Comparison of ENCODE assay signal across 8 cellular contexts in the genomic region with DNA sequence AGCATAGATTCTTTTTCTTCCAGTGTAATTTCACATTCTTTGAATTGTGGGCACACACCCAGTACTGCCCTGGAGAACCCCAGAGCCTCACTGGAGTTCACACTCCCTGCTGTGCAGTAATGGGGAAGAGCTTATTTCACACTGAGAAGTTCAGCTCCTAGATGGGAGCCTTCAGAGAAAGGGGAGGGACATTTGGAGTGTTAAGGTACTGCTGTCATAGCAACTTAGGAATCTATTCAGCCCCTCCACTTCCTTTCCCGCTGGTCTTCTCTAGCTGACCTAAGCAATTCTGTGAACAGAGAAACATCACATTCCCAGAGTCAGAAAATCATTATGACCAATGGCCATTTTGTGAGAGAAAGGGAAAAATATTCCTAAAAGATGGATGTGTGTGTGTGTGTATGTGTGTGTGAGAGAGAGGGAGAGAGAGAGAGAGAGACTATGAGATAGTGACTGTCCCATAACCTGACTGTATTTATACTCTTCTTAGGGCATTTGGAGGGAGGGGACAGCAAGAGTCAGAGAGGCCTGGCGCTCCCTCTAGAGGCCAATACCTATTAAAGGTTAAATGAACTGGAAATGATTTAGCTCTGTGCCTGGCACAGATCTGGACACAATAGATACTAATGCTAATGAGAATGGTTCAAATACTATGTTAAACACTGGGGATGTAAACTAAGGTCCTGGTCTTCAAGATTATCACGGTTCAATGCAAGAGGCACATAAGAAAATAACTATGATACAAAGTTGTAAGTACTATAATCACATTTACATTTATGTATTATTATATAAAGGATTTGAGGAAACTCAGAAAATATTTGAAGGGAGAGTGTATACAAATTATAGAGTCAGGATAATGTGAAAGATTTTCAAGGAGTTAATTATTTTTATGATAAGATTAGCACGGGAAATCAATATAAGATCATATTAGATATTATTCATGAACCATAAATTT. TPM values are rescaled to one million over a fixed set of nuclear protein-coding genes. Genes with fewer than 3 reads are reported as not detected.
DNase-seq lines count a peak whose midpoint lies in the region; ATAC-seq and TF ChIP-seq lines count a peak whose summit lies in the region.

No MANE protein-coding gene starts in this region.

- H3K4me3 ChIP-seq in AG10803 (ENCODE audit: low read length): no peak overlapping the region

- TF ChIP-seq CTCF in AG10803 (conservative IDR thresholded peaks at IDR 0.05; ENCODE audit: low read length): peak; percentile 64

- ATAC-seq in GM18511 (IDR thresholded peaks at IDR 0.05; ENCODE audit: unreplicated experiment): peak; percentile 95
- peak; percentile 97 for ATAC-seq in HG02885 (IDR thresholded peaks at IDR 0.05; ENCODE audit: poor library complexity, unreplicated experiment)
- peak; percentile 69 for ATAC-seq in stimulated activated naive CD8-positive, alpha-beta T cell treated with anti-CD3 and anti-CD28 coated beads, Interleukin-15, Interleukin-2, amounts not matched to agents 100 U/mL and 50 U/mL, for 24 hours

- DNase-seq in AG10803 (ENCODE audit: low read depth): peak; percentile 46
- peak; percentile 24 to 76 (median 52) for DNase-seq in NCI-H1417 (lab: John Stamatoyannopoulos, UW)
- peak; percentile 1 for DNase-seq in T-helper 9 cell
- peak; percentile 70 for DNase-seq in ecto neural progenitor cell (ENCODE audit: low spot score)
- peak; percentile 57 to 85 for DNase-seq in lung microvascular endothelial cell (ENCODE audit: low read depth in 2 of 2)
- DNase-seq in stimulated activated naive CD8-positive, alpha-beta T cell treated with anti-CD3 and anti-CD28 coated beads, Interleukin-15, Interleukin-2, amounts not matched to agents 100 U/mL and 50 U/mL, for 24 hours: peak; percentile 43

RNA-seq across cellular contexts. Expression of a gene that starts 41.5 kb away (rescaled TPM):
- total RNA-seq in lung microvascular endothelial cell: 49.0 and 73.4 TPM in 2 replicates

Comparison
In these comparisons a context has a peak if more than half of its experiments do, and no peak if none do; other contexts are left out.
1. DNase-seq: peak in every context shown above with its lines; median percentile 71 in lung microvascular endothelial cell; 70 in ecto neural progenitor cell; 52 in NCI-H1417; 46 in AG10803; 43 in stimulated activated naive CD8-positive, alpha-beta T cell treated with anti-CD3 and anti-CD28 coated beads, Interleukin-15, Interleukin-2, amounts not matched to agents 100 U/mL and 50 U/mL, for 24 hours; 1 in T-helper 9 cell.